Comparison of ENCODE assay signal across 18 cellular contexts in genomic region chr14:103144085-103144484, GRCh38. TPM values are rescaled to one million over a fixed set of nuclear protein-coding genes. Genes with fewer than 3 reads are reported as not detected.
DNase-seq lines count a peak whose midpoint lies in the region; ATAC-seq, FAIRE-seq and TF ChIP-seq lines count a peak whose summit lies in the region.
"Had no signal": no experiment of that assay in that cellular context is flagged by ENCODE, and none has a peak within 500 bp of the region (broad histone marks: within the 10 kb centered on the region; RNA-seq: fewer than 3 reads in every experiment).

No MANE protein-coding gene starts in this region.

- no peak overlapping the region for H3K27ac Mint-ChIP-seq in osteocyte (ENCODE audit: unreplicated experiment)
- H3K27ac Mint-ChIP-seq: activated CD8-positive, alpha-beta T cell treated with anti-CD3 and anti-CD28 coated beads for 36 hours had no signal

- peak in 1 of 2 experiments; percentile 3; a peak in 1 of 6 replicates for ATAC-seq in A549
- ATAC-seq: activated CD8-positive, alpha-beta T cell treated with anti-CD3 and anti-CD28 coated beads for 36 hours; Right ventricle myocardium inferior had no signal

- H3K4me1 ChIP-seq in A549 (peaks cover 45% of the 10 kb centered on the region), SJSA1 (replicated peaks) (peaks cover 27% of the 10 kb centered on the region)

- H3K27me3 Mint-ChIP-seq in osteocyte (ENCODE audit: unreplicated experiment) = peaks cover 36% of the 10 kb centered on the region

- FAIRE-seq in A549 (lab: Jason Lieb, UNC) (peak; percentile 54), RCC 7860 (lab: Jason Lieb, UNC) (no peak)

- H3K27ac ChIP-seq in A549 (peak overlapping the region; percentile 77 to 81), SJSA1 (peak overlapping the region; percentile 88)
- H3K27ac ChIP-seq: brain microvascular endothelial cell had no signal

- H3K9me3 ChIP-seq in A549 (no peaks in the 10 kb centered on the region), SJSA1 (replicated peaks) (no peaks in the 10 kb centered on the region)

- DNase-seq in A549 (ENCODE audit: low read depth in 1 of 2, low spot score in 1 of 2) = peak in 1 of 2 experiments; percentile 76
- peak; percentile 84 for DNase-seq in HCEC 1CT
- peak; percentile 88 to 89 for DNase-seq in SJSA1 (ENCODE audit: low read depth in 1 of 2, low spot score in 2 of 2)
- DNase-seq in fibroblast of mammary gland (ENCODE audit: low read depth) = peak; percentile 86
- DNase-seq in RCC 7860 (ENCODE audit: low spot score) = no peak
- no peak for DNase-seq in activated effector memory CD4-positive, alpha-beta T cell treated with Interleukin-2 at 50 U/mL for 16 hours
- no peak for DNase-seq in SKM-1 treated with dmso at 0.1 percent for 144 hours (lab: John Stamatoyannopoulos, UW; ENCODE audit: unreplicated experiment)
- no peak for DNase-seq in osteocyte (ENCODE audit: extremely low spot score, unreplicated experiment)
- DNase-seq: activated CD8-positive, alpha-beta T cell treated with anti-CD3 and anti-CD28 coated beads for 36 hours; activated gamma-delta T cell treated with Interleukin-2 at 50 U/mL for 16 hours; AML-193; brain microvascular endothelial cell; DMS153; effector memory CD4-positive, alpha-beta T cell; glutamatergic neuron; NCI-H1417; NCI-H524 treated with DMSO at 0.1 percent for 48 hours had no signal

- 2% methylated on average over 4 of the region's 4 CpGs for WGBS in A549 (ENCODE audit: missing lambda C conversion rate)

- TF ChIP-seq RAD21 in A549 (conservative IDR thresholded peaks at IDR 0.05 in 1 of 2, IDR thresholded peaks at IDR 0.05 in 1 of 2) = 0 out of 5 replicates have a peak, but pooled peaks of 1 of the 2 experiments have one; percentile 10

- H3K4me2 ChIP-seq in A549 = peak overlapping the region; percentile 77

- peaks cover 2% of the 10 kb centered on the region for H3K4me1 Mint-ChIP-seq in osteocyte (ENCODE audit: unreplicated experiment)

- no peak overlapping the region for H3K4me3 ChIP-seq in A549
- H3K4me3 ChIP-seq in SJSA1 = no peak overlapping the region
- H3K4me3 ChIP-seq in fibroblast of mammary gland (ENCODE audit: control insufficient read depth, low read depth, low read length) = no peak overlapping the region

- no peaks in the 10 kb centered on the region for H3K27me3 ChIP-seq in SJSA1 (replicated peaks)

- no peaks in the 10 kb centered on the region for H3K36me3 Mint-ChIP-seq in osteocyte (ENCODE audit: unreplicated experiment)

- TF ChIP-seq CTCF in A549 (IDR thresholded peaks at IDR 0.05) (no peak), fibroblast of mammary gland (conservative IDR thresholded peaks at IDR 0.05; ENCODE audit: control insufficient read depth, insufficient read depth, low read depth, low read length) (no peak), osteocyte (IDR thresholded peaks at IDR 0.05) (no peak)

- no peak; a peak in 1 of 5 replicates for TF ChIP-seq EP300 in A549 (IDR thresholded peaks at IDR 0.05)

- POLR2A ChIA-PET in A549 (lab: Yijun Ruan, JAX) = no interaction called here

- no peak for TF ChIP-seq POLR2A in A549 (IDR thresholded peaks at IDR 0.05; ENCODE audit: low read length)

- CTCF ChIA-PET in A549 (lab: Yijun Ruan, JAX) = interaction anchor here (0.8 to 24.1 kb wide), 5 partner anchors 9 to 148 kb away, joined by 4 to 544 read pairs (median 62); partner anchors contain the start of gene TNFAIP2

- no peaks in the 10 kb centered on the region for H3K9me3 Mint-ChIP-seq in osteocyte (ENCODE audit: unreplicated experiment)
- H3K9me3 Mint-ChIP-seq: activated CD8-positive, alpha-beta T cell treated with anti-CD3 and anti-CD28 coated beads for 36 hours had no signal

- H3K4me3 Mint-ChIP-seq in osteocyte (ENCODE audit: unreplicated experiment) = no peak overlapping the region
- H3K4me3 Mint-ChIP-seq: activated CD8-positive, alpha-beta T cell treated with anti-CD3 and anti-CD28 coated beads for 36 hours had no signal

- no peaks in the 10 kb centered on the region for H3K36me3 ChIP-seq in SJSA1
- H3K36me3 ChIP-seq: brain microvascular endothelial cell had no signal

TF ChIP-seq in A549, 52 proteins besides CTCF, POLR2A, EP300 and RAD21:
- TF ChIP-seq HEYL (CRISPR knock-in tag; IDR thresholded peaks at IDR 0.05) (no peak), CBX8 (IDR thresholded peaks at IDR 0.05) (no peak), SMC3 (IDR thresholded peaks at IDR 0.05) (0 out of 3 replicates have a peak, but pooled peaks have one; percentile 2), GATA3 (IDR thresholded peaks at IDR 0.05; ENCODE audit: borderline replicate concordance) (0 out of 2 replicates have a peak, but pooled peaks have one; percentile 39), HES2 (IDR thresholded peaks at IDR 0.05) (no peak), JUNB (IDR thresholded peaks at IDR 0.05) (no peak)

RNA-seq across cellular contexts. Expression of gene TNFAIP2, which starts 20.8 kb away (rescaled TPM):
- polyA plus RNA-seq in A549 (2011; rRNA removed) = 222 and 249 TPM in 2 replicates
- polyA plus RNA-seq in A549 (2012; cell fraction: cytosol; rRNA removed) = 330 and 432 TPM in 2 replicates
- polyA plus RNA-seq in A549 (2012; cell fraction: nucleus; rRNA removed) = 944 and 1,061 TPM in 2 replicates
- 254 to 344 TPM (median 332 TPM) in 3 replicates for polyA plus RNA-seq in A549 (2017; fragmentation: RNase III; extraction: RNeasy Plus Mini Kit Qiagen cat#74134 plus additional on column Dnase treatment)
- polyA minus RNA-seq in A549 (2011; rRNA and poly(A)+ RNA removed) = 229 and 304 TPM in 2 replicates
- 28.4 and 43.0 TPM in 2 replicates for total RNA-seq in SJSA1 (2014; rRNA removed; shearing (Covaris generic))
- total RNA-seq in osteocyte = 1.3 and 2.9 TPM in 2 replicates

RNA-seq across cellular contexts. Expression of gene EXOC3L4, which starts 49.6 kb away (rescaled TPM):
- polyA plus RNA-seq in A549 (2011; rRNA removed) = 0.94 and 1.5 TPM in 2 replicates
- polyA plus RNA-seq in A549 (2012; cell fraction: cytosol; rRNA removed) = 4.3 and 7.2 TPM in 2 replicates
- polyA plus RNA-seq in A549 (2012; cell fraction: nucleus; rRNA removed) = 15.2 and 17.0 TPM in 2 replicates
- 4.3 to 4.9 TPM (median 4.7 TPM) in 3 replicates for polyA plus RNA-seq in A549 (2017; fragmentation: RNase III; extraction: RNeasy Plus Mini Kit Qiagen cat#74134 plus additional on column Dnase treatment)
- polyA minus RNA-seq in A549 (2011; rRNA and poly(A)+ RNA removed) = 1.2 and 2.7 TPM in 2 replicates
- 0.50 TPM in 1 of 2 replicates, not detected in the other for total RNA-seq in SJSA1 (2014; rRNA removed; shearing (Covaris generic))
- 0.86 TPM in 1 of 2 replicates, not detected in the other for total RNA-seq in osteocyte
- total RNA-seq: activated CD8-positive, alpha-beta T cell treated with anti-CD3 and anti-CD28 coated beads for 36 hours had no signal

Comparison
In these comparisons a context has a peak if more than half of its experiments do, and no peak if none do; other contexts are left out.
1. DNase-seq: peak in HCEC 1CT (single experiment), SJSA1 (2 of 2) and fibroblast of mammary gland (single experiment); none in RCC 7860 (single experiment), activated effector memory CD4-positive, alpha-beta T cell treated with Interleukin-2 at 50 U/mL for 16 hours (single experiment), SKM-1 treated with dmso at 0.1 percent for 144 hours (single experiment) and osteocyte (single experiment).